In genomic region chr11:60925685-60926267, GRCh38 we compare ENCODE assay signal across 8 cellular contexts.
DNase-seq lines count a peak whose midpoint lies in the region; ATAC-seq and TF ChIP-seq lines count a peak whose summit lies in the region.

No MANE protein-coding gene starts in this region.

- no peak for TF ChIP-seq CTCF in GM13977 (IDR thresholded peaks at IDR 0.05; ENCODE audit: extremely low read depth, insufficient read depth, missing control alignments)

- in situ Hi-C loops in ACHN (cut with HindIII; ENCODE audit: low pct_ligation_motif_present, low pct_unique_long_range_greater_than_20kb, low sequenced_read_pairs), result no loop called here
- in situ Hi-C loops in GM13977 (cut with MboI; ENCODE audit: low pct_unique_long_range_greater_than_20kb, low sequenced_read_pairs, unreplicated experiment), result no loop called here

- DNase-seq in ACHN (peak; percentile 49), SW480 (ENCODE audit: low spot score) (peak; percentile 23), iris pigment epithelial cell (ENCODE audit: low read depth) (peak; percentile 57), NCI-H1048 (lab: John Stamatoyannopoulos, UW) (no peak), NCI-H446 (lab: John Stamatoyannopoulos, UW) (no peak), GM13977 (ENCODE audit: low spot score) (no peak)
- DNase-seq in stimulated activated CD8-positive, alpha-beta memory T cell treated with anti-CD3 and anti-CD28 coated beads, Interleukin-4, amount 100 ng/mL, for 48 hours, result no peak

- ATAC-seq in GM18511 (IDR thresholded peaks at IDR 0.05; ENCODE audit: unreplicated experiment), result peak; percentile 8

Comparison
In these comparisons a context has a peak if more than half of its experiments do, and no peak if none do; other contexts are left out.
1. DNase-seq: peak in ACHN (single experiment), SW480 (single experiment) and iris pigment epithelial cell (single experiment); none in stimulated activated CD8-positive, alpha-beta memory T cell treated with anti-CD3 and anti-CD28 coated beads, Interleukin-4, amount 100 ng/mL, for 48 hours (single experiment), NCI-H1048 (single experiment), NCI-H446 (0 of 2) and GM13977 (single experiment).